ENCODE assay signal across 9 cellular contexts in the genomic region with DNA sequence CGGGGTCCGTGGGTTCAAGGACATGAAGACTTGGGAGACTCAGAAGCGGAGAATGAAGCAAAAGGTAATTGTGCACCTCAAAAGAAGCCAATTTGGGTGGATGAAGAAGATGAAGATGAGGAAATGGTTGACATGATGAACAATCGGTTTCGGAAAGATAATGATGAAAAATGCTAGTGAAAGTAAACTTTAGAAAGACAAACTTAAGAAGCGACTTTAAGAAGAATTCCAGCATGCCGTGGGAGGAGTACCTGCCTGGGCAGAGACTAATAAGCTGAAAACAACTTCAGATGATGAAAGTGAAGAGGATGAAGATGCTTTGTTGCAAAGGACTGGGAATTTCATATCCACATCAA. TPM values are rescaled to one million over a fixed set of nuclear protein-coding genes. Genes with fewer than 3 reads are reported as not detected.
A peak's percentile ranks its signal among the peaks of the same experiment; 100 is the strongest.
DNase-seq lines count a peak whose midpoint lies in the region; FAIRE-seq and TF ChIP-seq lines count a peak whose summit lies in the region.
"Had no signal": no experiment of that assay in that cellular context is flagged by ENCODE, and none has a peak within 500 bp of the region (broad histone marks: within the 10 kb centered on the region; RNA-seq: fewer than 3 reads in every experiment).

No MANE protein-coding gene starts in this region.

- intact Hi-C loops in endothelial cell of umbilical vein (cut with micrococcal nuclease) = no loop called here

- no peak overlapping the region for H2BK15ac ChIP-seq in neuronal stem cell (ENCODE audit: low read length)

- H3K9me2 ChIP-seq in Karpas-422 (replicated peaks; ENCODE audit: insufficient read depth, low read length) = no peaks in the 10 kb centered on the region

- no TSS peak for BruUV-seq in endothelial cell of umbilical vein (replicated peaks; lab: Mats Ljungman, UMichigan)

- H3K9me3 ChIP-seq in Karpas-422 (ENCODE audit: low read length) (no peaks in the 10 kb centered on the region), endothelial cell of umbilical vein (replicated peaks; ENCODE audit: control insufficient read depth, insufficient read depth, low read length) (no peaks in the 10 kb centered on the region), neuronal stem cell (replicated peaks in 1 of 2; ENCODE audit: control insufficient read depth in 2 of 2, insufficient read depth in 1 of 2, low read depth in 1 of 2, low read length in 2 of 2) (peaks cover 3 to 4% of the 10 kb centered on the region in 2 donors)

- H3K18ac ChIP-seq in neuronal stem cell (ENCODE audit: low read length) = peak overlapping the region; percentile 89

- no peaks in the 10 kb centered on the region for H3K9me1 ChIP-seq in endothelial cell of umbilical vein (replicated peaks; ENCODE audit: control insufficient read depth, extremely low read depth, insufficient read depth, low read length)

- whole genome bisulfite sequencing in neuronal stem cell (ENCODE audit: extremely low coverage in 2 of 2, insufficient read length in 2 of 2, insufficient replicate concordance in 1 of 2), 2 donors = 100% methylated on average over 2 of the region's 7 CpGs; no CpG with 5 or more reads in 1 of the 2 donors

- no peak for TF ChIP-seq POLR2A in endothelial cell of umbilical vein (IDR thresholded peaks at IDR 0.05; ENCODE audit: low read depth, low read length)

- H3K4me2 ChIP-seq in Karpas-422 (ENCODE audit: low read depth, low read length, poor library complexity, severe bottlenecking) = peak overlapping the region; percentile 65
- H3K4me2 ChIP-seq in endothelial cell of umbilical vein (ENCODE audit: insufficient read depth, low read length) = peak overlapping the region; percentile 41
- H3K4me2 ChIP-seq in neuronal stem cell (ENCODE audit: insufficient read depth, low read length, poor library complexity, severe bottlenecking) = peak overlapping the region; percentile 81
- H3K4me2 ChIP-seq: PC-9 had no signal

- H2BK5ac ChIP-seq in neuronal stem cell (ENCODE audit: low read length) = no peak overlapping the region

- no peak overlapping the region for H3K27ac ChIP-seq in Karpas-422 (ENCODE audit: low read length)
- H3K27ac ChIP-seq in endothelial cell of umbilical vein (ENCODE audit: insufficient read depth, low read depth, low read length) = no peak overlapping the region
- H3K27ac ChIP-seq in neuronal stem cell (replicated peaks; ENCODE audit: low read length) = no peak overlapping the region
- H3K27ac ChIP-seq: PC-9 had no signal

- no peak overlapping the region for H3K14ac ChIP-seq in neuronal stem cell (ENCODE audit: low read length)

- no peak overlapping the region for H4K8ac ChIP-seq in neuronal stem cell (ENCODE audit: low read depth, low read length)

- dilution Hi-C loops in endothelial cell of umbilical vein (cut with MboI; ENCODE audit: extremely low pct_ligation_motif_present, low sequenced_read_pairs) = no loop called here

- peak overlapping the region; percentile 50 for H3K4me3 ChIP-seq in BJ (ENCODE audit: low read depth, low read length)
- peak overlapping the region; percentile 40; the same call in 1 of the 2 replicates for H3K4me3 ChIP-seq in Karpas-422 (ENCODE audit: low read length)
- peak overlapping the region; percentile 28 to 51 (median 48) for H3K4me3 ChIP-seq in endothelial cell of umbilical vein (replicated peaks in 1 of 3; ENCODE audit: insufficient read depth in 1 of 3, low read depth in 1 of 3, low read length in 3 of 3)
- H3K4me3 ChIP-seq in neuronal stem cell (ENCODE audit: low read length in 2 of 2) = peak overlapping the region in 1 of 2 donors; percentile 79
- H3K4me3 ChIP-seq: PC-9 had no signal

- POLR2A ChIA-PET in BJ (lab: Charles Lee) = no interaction called here
- POLR2A ChIA-PET in endothelial cell of umbilical vein (lab: Charles Lee) = no interaction called here

- no peak overlapping the region for H2AK5ac ChIP-seq in neuronal stem cell (ENCODE audit: low read depth, low read length)

- H2AFZ ChIP-seq in Karpas-422 (ENCODE audit: low read length) (peak overlapping the region; percentile 37; the same call in 1 of the 2 replicates), endothelial cell of umbilical vein (ENCODE audit: low read depth, low read length) (peak overlapping the region; percentile 96), neuronal stem cell (ENCODE audit: low read length) (peak overlapping the region; percentile 82)
- H2AFZ ChIP-seq: PC-9 had no signal

- H4K91ac ChIP-seq in neuronal stem cell (ENCODE audit: low read depth, low read length, poor library complexity) = no peak overlapping the region

- H3K36me3 ChIP-seq in BJ (ENCODE audit: control insufficient read depth, insufficient read depth, low read length) = no peaks in the 10 kb centered on the region; the same call in 1 of the 2 replicates
- no peaks in the 10 kb centered on the region for H3K36me3 ChIP-seq in Karpas-422 (ENCODE audit: insufficient read depth, low read length)
- no peaks in the 10 kb centered on the region for H3K36me3 ChIP-seq in endothelial cell of umbilical vein (ENCODE audit: control insufficient read depth in 2 of 2, extremely low read depth in 1 of 2, insufficient read depth in 2 of 2, low read length in 2 of 2)
- H3K36me3 ChIP-seq in neuronal stem cell (replicated peaks in 1 of 2; ENCODE audit: control insufficient read depth in 2 of 2, insufficient read depth in 2 of 2, low read length in 2 of 2) = no peaks in the 10 kb centered on the region

- H4K20me1 ChIP-seq in Karpas-422 (ENCODE audit: insufficient read depth, low read depth, low read length) (no peaks in the 10 kb centered on the region), endothelial cell of umbilical vein (replicated peaks; ENCODE audit: control insufficient read depth, extremely low read depth, insufficient read depth, low read length) (no peaks in the 10 kb centered on the region)

- no peaks in the 10 kb centered on the region for H3K79me1 ChIP-seq in neuronal stem cell (ENCODE audit: low read depth, low read length)

- H3K23ac ChIP-seq in neuronal stem cell (ENCODE audit: low read depth, low read length, poor library complexity) = no peak overlapping the region

- no peak overlapping the region for H3K4ac ChIP-seq in neuronal stem cell (ENCODE audit: low read length)

- no peak overlapping the region; the same call in 1 of the 2 replicates for H3K9ac ChIP-seq in Karpas-422 (ENCODE audit: low read length)
- no peak overlapping the region for H3K9ac ChIP-seq in endothelial cell of umbilical vein (replicated peaks; ENCODE audit: extremely low read depth, insufficient read depth, low read length)
- peak overlapping the region; percentile 68 for H3K9ac ChIP-seq in neuronal stem cell (ENCODE audit: low read depth, low read length, poor library complexity)

- no peak overlapping the region for H2BK120ac ChIP-seq in neuronal stem cell (ENCODE audit: low read depth, low read length)

- FAIRE-seq in endothelial cell of umbilical vein (lab: Jason Lieb, UNC) = no peak

- H3K79me2 ChIP-seq in Karpas-422 (ENCODE audit: low read length) (no peaks in the 10 kb centered on the region), endothelial cell of umbilical vein (ENCODE audit: control insufficient read depth, insufficient read depth, low read length) (no peaks in the 10 kb centered on the region)

- H2BK12ac ChIP-seq in neuronal stem cell (ENCODE audit: low read length) = no peak overlapping the region

- peaks cover 5% of the 10 kb centered on the region for H3K4me1 ChIP-seq in Karpas-422 (ENCODE audit: low read length)
- peaks cover 5% of the 10 kb centered on the region for H3K4me1 ChIP-seq in endothelial cell of umbilical vein (ENCODE audit: control insufficient read depth, extremely low read depth, insufficient read depth, low read length)
- no peaks in the 10 kb centered on the region for H3K4me1 ChIP-seq in neuronal stem cell (ENCODE audit: control insufficient read depth in 2 of 2, insufficient read depth in 1 of 2, low read depth in 1 of 2, low read length in 2 of 2)

- no peak for DNase-seq in BJ (ENCODE audit: low read depth)
- DNase-seq in Karpas-422 = no peak
- peak; percentile 11 for DNase-seq in endothelial cell of umbilical vein (ENCODE audit: low read depth, low spot score)
- DNase-seq in neuronal stem cell (ENCODE audit: low spot score) = no peak
- no peak for DNase-seq in RPMI8226
- DNase-seq in NCI-H82 (lab: John Stamatoyannopoulos, UW) = no peak
- no peak for DNase-seq in foreskin melanocyte
- no peak for DNase-seq in cerebellum (ENCODE audit: low spot score)

- H3K27me3 ChIP-seq in BJ (ENCODE audit: control insufficient read depth, insufficient read depth, low read length) (no peaks in the 10 kb centered on the region), Karpas-422 (ENCODE audit: low read length) (no peaks in the 10 kb centered on the region), endothelial cell of umbilical vein (ENCODE audit: control insufficient read depth in 2 of 2, insufficient read depth in 2 of 2, low read length in 2 of 2) (peaks cover 8 to 14% of the 10 kb centered on the region in 2 experiments), neuronal stem cell (ENCODE audit: control insufficient read depth in 3 of 3, insufficient read depth in 3 of 3, low read depth in 1 of 3, low read length in 3 of 3) (peaks cover 0 to 14% (median 2%) of the 10 kb centered on the region in 3 experiments)

- TF ChIP-seq CTCF in BJ (IDR thresholded peaks at IDR 0.05; ENCODE audit: insufficient read depth, low read depth, low read length) (no peak), endothelial cell of umbilical vein (IDR thresholded peaks at IDR 0.05; ENCODE audit: extremely low read depth in 1 of 2, insufficient read depth in 1 of 2, low read depth in 1 of 2, low read length in 2 of 2) (no peak)

- CTCF ChIA-PET in BJ (lab: Yijun Ruan, JAX) (interaction anchor here (0.6 kb wide), 1 partner anchor 13 kb away, joined by 3 read pairs; no protein-coding TSS in a partner anchor), endothelial cell of umbilical vein (lab: Charles Lee) (interaction anchor here (1.0 kb wide), 1 partner anchor 45 kb away, joined by 4 read pairs; no protein-coding TSS in a partner anchor)

RNA-seq across cellular contexts. Expression of gene PSTPIP2, which starts 43.5 kb away (rescaled TPM):
- 5.9 and 7.2 TPM in 2 replicates for polyA plus RNA-seq in BJ (2011; rRNA removed)
- polyA minus RNA-seq in BJ (2011; rRNA and poly(A)+ RNA removed) = 3.2 and 3.4 TPM in 2 replicates
- total RNA-seq in Karpas-422 (2014; rRNA removed; shearing (Covaris generic); ENCODE audit: low replicate concordance) = not detected in 2 replicates
- 1.6 and 3.4 TPM in 2 replicates for total RNA-seq in endothelial cell of umbilical vein
- 4.5 and 4.9 TPM in 2 replicates for polyA plus RNA-seq in endothelial cell of umbilical vein
- polyA plus RNA-seq in endothelial cell of umbilical vein (2011; cell fraction: cytosol; rRNA removed) = 8.4 and 8.9 TPM in 2 replicates
- polyA plus RNA-seq in endothelial cell of umbilical vein (2011; cell fraction: nucleus; rRNA removed) = 10.7 and 11.6 TPM in 2 replicates
- polyA plus RNA-seq in endothelial cell of umbilical vein (2012) = 12.8 and 15.0 TPM in 2 replicates
- 6.1 and 6.8 TPM in 2 replicates for polyA minus RNA-seq in endothelial cell of umbilical vein
- 1.4 TPM for polyA minus RNA-seq in endothelial cell of umbilical vein (2011; cell fraction: cytosol; rRNA and poly(A)+ RNA removed)
- 9.0 and 10.1 TPM in 2 replicates for polyA minus RNA-seq in endothelial cell of umbilical vein (2011; cell fraction: nucleus; rRNA and poly(A)+ RNA removed)
- 5.1 TPM for polyA plus RNA-seq in neuronal stem cell (2013, experiment 1 of 2)
- polyA plus RNA-seq in neuronal stem cell (2013, experiment 2 of 2) = 5.4 TPM
- 2.4 TPM for total RNA-seq in cerebellum
- total RNA-seq: PC-9 had no signal

Comparison
In these comparisons a context has a peak if more than half of its experiments do, and no peak if none do; other contexts are left out.
1. H2AFZ ChIP-seq: peak in every context shown above with its lines; median percentile 96 in endothelial cell of umbilical vein; 82 in neuronal stem cell; 37 in Karpas-422.